ENCODE assay signal across 8 cellular contexts in genomic region chr10:3774814-3775670, GRCh38. TPM values are rescaled to one million over a fixed set of nuclear protein-coding genes. Genes with fewer than 3 reads are reported as not detected.
DNase-seq lines count a peak whose midpoint lies in the region; TF ChIP-seq lines count a peak whose summit lies in the region.

No MANE protein-coding gene starts in this region.

- peaks cover 37% of the 10 kb centered on the region for H3K4me1 Mint-ChIP-seq in Calu3 (ENCODE audit: low read depth, unreplicated experiment)

- H3K27me3 ChIP-seq in Peyer's patch (no peaks in the 10 kb centered on the region), dorsolateral prefrontal cortex (no peaks in the 10 kb centered on the region), muscle layer of duodenum (ENCODE audit: low read depth, low read length) (no peaks in the 10 kb centered on the region)

- peaks cover 0 to 39% (median 0%) of the 10 kb centered on the region in 3 donors for H3K36me3 ChIP-seq in Peyer's patch
- H3K36me3 ChIP-seq in muscle layer of duodenum (ENCODE audit: control insufficient read depth in 1 of 2, insufficient read depth in 2 of 2, low read length in 2 of 2), result peaks cover 37 to 39% of the 10 kb centered on the region in 2 donors

- no peaks in the 10 kb centered on the region for H3K9me3 Mint-ChIP-seq in Calu3 (ENCODE audit: low read depth, unreplicated experiment)

- H3K4me1 ChIP-seq in Peyer's patch (peaks cover 0 to 49% (median 6%) of the 10 kb centered on the region in 4 donors), muscle layer of duodenum (ENCODE audit: control insufficient read depth in 1 of 2, insufficient read depth in 2 of 2, low read length in 2 of 2) (peaks cover 22 to 41% of the 10 kb centered on the region in 2 donors)

- H3K9me3 ChIP-seq in Peyer's patch (no peaks in the 10 kb centered on the region), muscle layer of duodenum (ENCODE audit: control insufficient read depth in 1 of 2, low read length in 2 of 2) (no peaks in the 10 kb centered on the region)

- BruUV-seq in Calu3 (replicated peaks; lab: Mats Ljungman, UMichigan), result no TSS peak

- H3K4me3 ChIP-seq in Peyer's patch, result no peak overlapping the region
- H3K4me3 ChIP-seq in dorsolateral prefrontal cortex, result peak overlapping the region in 1 of 59 donors; percentile 13
- no peak overlapping the region for H3K4me3 ChIP-seq in muscle layer of duodenum (ENCODE audit: low read depth in 1 of 2, low read length in 2 of 2)

- TF ChIP-seq CTCF in Calu3 (IDR thresholded peaks at IDR 0.05; ENCODE audit: unreplicated experiment), result no peak
- no peak for TF ChIP-seq CTCF in Peyer's patch (IDR thresholded peaks at IDR 0.05)
- no peak for TF ChIP-seq CTCF in dorsolateral prefrontal cortex (IDR thresholded peaks at IDR 0.05 in 54 of 56, conservative IDR thresholded peaks at IDR 0.05 in 2 of 56; ENCODE audit: low read depth in 1 of 56, partially characterized antibody in 56 of 56)

- peak overlapping the region; percentile 61 for H3K4me3 Mint-ChIP-seq in Calu3 (ENCODE audit: low read depth, unreplicated experiment)

- H3K27ac Mint-ChIP-seq in Calu3 (ENCODE audit: unreplicated experiment), result peak overlapping the region; percentile 99

- no peaks in the 10 kb centered on the region for H3K27me3 Mint-ChIP-seq in Calu3 (ENCODE audit: unreplicated experiment)

- H3K27ac ChIP-seq in Peyer's patch (peak overlapping the region in 3 of 4 donors; percentile 69 to 100 (median 76)), dorsolateral prefrontal cortex (peak overlapping the region in 57 of 59 donors; percentile 19 to 100 (median 87)), muscle layer of duodenum (ENCODE audit: low read length) (peak overlapping the region; percentile 100)

- DNase-seq in Calu3 (peak; percentile 58), Peyer's patch (peak in 1 of 3 donors; percentile 58), dorsolateral prefrontal cortex (no peak), HUDEP-2 (lab: John Stamatoyannopoulos, UW; ENCODE audit: unreplicated experiment in 76 of 76) (no peak), NCI-H2196 treated with DMSO at 0.1 percent for 48 hours (lab: John Stamatoyannopoulos, UW; ENCODE audit: unreplicated experiment) (no peak)
- DNase-seq in effector CD8-positive, alpha-beta T cell (lab: John Stamatoyannopoulos, UW), result no peak
- no peak for DNase-seq in stimulated activated CD4-positive, alpha-beta T cell treated with anti-CD3 and anti-CD28 coated beads, Interleukin-12 subunit alpha, Interleukin-12 subunit beta, amount 100 ng/mL, for 4 hours

- peaks cover 67% of the 10 kb centered on the region for H3K36me3 Mint-ChIP-seq in Calu3 (ENCODE audit: insufficient read depth, unreplicated experiment)

- no peak for TF ChIP-seq POLR2A in Peyer's patch (IDR thresholded peaks at IDR 0.05)

- CTCF ChIA-PET in Calu3 (lab: Charles Lee), result interaction anchor here (1.4 to 1.9 kb wide), 3 partner anchors 11 to 303 kb away, joined by 3 to 8 read pairs (median 5); no protein-coding TSS in a partner anchor

- intact Hi-C loops in Calu3 (cut with micrococcal nuclease; ENCODE audit: unreplicated experiment), result loop anchor here (5.0 kb wide), 3 partner anchors 138 to 578 kb away; no protein-coding TSS in a partner anchor
- intact Hi-C loops in dorsolateral prefrontal cortex (cut with DNase I), result no loop called here

RNA-seq across cellular contexts. Expression of gene KLF6, which starts 10.0 kb away (rescaled TPM):
- total RNA-seq in Calu3 (2022), result 140 and 161 TPM in 2 replicates
- 100 to 1,000 TPM in 3 of 4 donors, 10 to 100 TPM in 1; 92.5 to 180 (median 145) TPM for total RNA-seq in Peyer's patch
- total RNA-seq in dorsolateral prefrontal cortex, result 100 to 1,000 TPM in 1 of 120 experiments, 10 to 100 TPM in 119; 22.3 to 102 (median 41.8) TPM
